13 cellular contexts compared by ENCODE assay signal in genomic region chr4:47213971-47214370, GRCh38.
DNase-seq lines count a peak whose midpoint lies in the region; FAIRE-seq and TF ChIP-seq lines count a peak whose summit lies in the region.
"Had no signal": no experiment of that assay in that cellular context is flagged by ENCODE, and none has a peak within 500 bp of the region (broad histone marks: within the 10 kb centered on the region; RNA-seq: fewer than 3 reads in every experiment).

No MANE protein-coding gene starts in this region.

- H4K91ac ChIP-seq in neuronal stem cell (ENCODE audit: low read depth, low read length, poor library complexity), result no peak overlapping the region

- H3K14ac ChIP-seq in neuronal stem cell (ENCODE audit: low read length), result no peak overlapping the region

- H2BK5ac ChIP-seq in neuronal stem cell (ENCODE audit: low read length), result no peak overlapping the region

- H2BK12ac ChIP-seq in neuronal stem cell (ENCODE audit: low read length), result no peak overlapping the region

- H3K4me3 ChIP-seq in epithelial cell of esophagus (ENCODE audit: low read length) (no peak overlapping the region), neuronal stem cell (ENCODE audit: low read length in 2 of 2) (no peak overlapping the region)

- peak; percentile 27 for FAIRE-seq in RCC 7860 (lab: Jason Lieb, UNC)
- FAIRE-seq: D721Med, small intestine had no signal

- in situ Hi-C loops in Caki2 (cut with HindIII; ENCODE audit: low pct_unique_long_range_greater_than_20kb, low sequenced_read_pairs), result no loop called here

- H3K9me3 ChIP-seq in neuronal stem cell (replicated peaks in 1 of 2; ENCODE audit: control insufficient read depth in 2 of 2, insufficient read depth in 1 of 2, low read depth in 1 of 2, low read length in 2 of 2), result no peaks in the 10 kb centered on the region

- H4K8ac ChIP-seq in neuronal stem cell (ENCODE audit: low read depth, low read length), result no peak overlapping the region

- H2BK15ac ChIP-seq in neuronal stem cell (ENCODE audit: low read length), result no peak overlapping the region

- H3K18ac ChIP-seq in neuronal stem cell (ENCODE audit: low read length), result no peak overlapping the region

- H2AFZ ChIP-seq in neuronal stem cell (ENCODE audit: low read length), result peak overlapping the region; percentile 11

- H3K4ac ChIP-seq in neuronal stem cell (ENCODE audit: low read length), result no peak overlapping the region

- no peak overlapping the region for H3K4me2 ChIP-seq in neuronal stem cell (ENCODE audit: insufficient read depth, low read length, poor library complexity, severe bottlenecking)

- H3K27me3 ChIP-seq in neuronal stem cell (ENCODE audit: control insufficient read depth in 3 of 3, insufficient read depth in 3 of 3, low read depth in 1 of 3, low read length in 3 of 3), result no peaks in the 10 kb centered on the region

- no peak overlapping the region for H3K23ac ChIP-seq in neuronal stem cell (ENCODE audit: low read depth, low read length, poor library complexity)

- no peaks in the 10 kb centered on the region for H3K79me1 ChIP-seq in neuronal stem cell (ENCODE audit: low read depth, low read length)

- H3K27ac ChIP-seq in neuronal stem cell (replicated peaks; ENCODE audit: low read length), result no peak overlapping the region

- H2AK5ac ChIP-seq in neuronal stem cell (ENCODE audit: low read depth, low read length), result no peak overlapping the region

- no peak overlapping the region for H3K9ac ChIP-seq in neuronal stem cell (ENCODE audit: low read depth, low read length, poor library complexity)

- no peak overlapping the region for H2BK120ac ChIP-seq in neuronal stem cell (ENCODE audit: low read depth, low read length)

- no peaks in the 10 kb centered on the region for H3K4me1 ChIP-seq in neuronal stem cell (ENCODE audit: control insufficient read depth in 2 of 2, insufficient read depth in 1 of 2, low read depth in 1 of 2, low read length in 2 of 2)

- H3K36me3 ChIP-seq in neuronal stem cell (replicated peaks in 1 of 2; ENCODE audit: control insufficient read depth in 2 of 2, insufficient read depth in 2 of 2, low read length in 2 of 2), result no peaks in the 10 kb centered on the region

- no CpG with 5 or more reads among the region's 3 CpGs for WGBS in neuronal stem cell (ENCODE audit: extremely low coverage in 2 of 2, insufficient read length in 2 of 2, insufficient replicate concordance in 1 of 2), 2 donors

- DNase-seq in Caki2 (ENCODE audit: low read depth) (peak; percentile 82), RCC 7860 (ENCODE audit: low spot score) (peak; percentile 92), epithelial cell of esophagus (ENCODE audit: low read depth) (peak; percentile 79), neuronal stem cell (ENCODE audit: low spot score) (no peak), dermis blood vessel endothelial cell (no peak), NCI-H1105 treated with DMSO at 0.1 percent for 48 hours (lab: John Stamatoyannopoulos, UW) (no peak), NK-92 (lab: John Stamatoyannopoulos, UW; ENCODE audit: unreplicated experiment) (no peak), NOMO-1 treated with DMSO at 0.1 percent for 48 hours (lab: John Stamatoyannopoulos, UW; ENCODE audit: unreplicated experiment) (no peak)
- DNase-seq: activated B cell treated with CpG ODN at 0.5 μM for 24 hours; activated naive CD4-positive, alpha-beta T cell; NCI-H1048; small intestine had no signal

- no peak for TF ChIP-seq CTCF in epithelial cell of esophagus (IDR thresholded peaks at IDR 0.05; ENCODE audit: insufficient read depth, low read depth, low read length, missing control alignments)

Comparison
In these comparisons a context has a peak if more than half of its experiments do, and no peak if none do; other contexts are left out.
1. DNase-seq: peak in Caki2 (single experiment), RCC 7860 (single experiment) and epithelial cell of esophagus (single experiment); none in neuronal stem cell (single experiment), dermis blood vessel endothelial cell (single experiment), NCI-H1105 treated with DMSO at 0.1 percent for 48 hours (single experiment), NK-92 (single experiment) and NOMO-1 treated with DMSO at 0.1 percent for 48 hours (single experiment).